Comparison of ENCODE assay signal across 6 cellular contexts in genomic region chr2:241150660-241151530, GRCh38. TPM values are rescaled to one million over a fixed set of nuclear protein-coding genes. Genes with fewer than 3 reads are reported as not detected.
A peak's percentile ranks its signal among the peaks of the same experiment; 100 is the strongest.
DNase-seq lines count a peak whose midpoint lies in the region; ATAC-seq, FAIRE-seq and TF ChIP-seq lines count a peak whose summit lies in the region.

No MANE protein-coding gene starts in this region.

- DNase-seq in IMR-90 (peak; percentile 51), neuronal stem cell (ENCODE audit: low spot score) (no peak), NCI-H2196 (lab: John Stamatoyannopoulos, UW; ENCODE audit: unreplicated experiment) (no peak), H54 (ENCODE audit: insufficient read length, low spot score) (no peak), DMS 273 (lab: John Stamatoyannopoulos, UW; ENCODE audit: unreplicated experiment) (no peak)
- no peak for DNase-seq in central memory CD8-positive, alpha-beta T cell (ENCODE audit: low spot score in 2 of 2)

- peak overlapping the region; percentile 93 for H3K27ac Mint-ChIP-seq in central memory CD8-positive, alpha-beta T cell (ENCODE audit: low read depth)

- 16% methylated on average over 5 of the region's 37 CpGs; no CpG with 5 or more reads in 1 of the 2 experiments for WGBS in IMR-90 (ENCODE audit: extremely low coverage in 2 of 2, insufficient read length in 1 of 2), 2 experiments
- no CpG with 5 or more reads among the region's 37 CpGs for WGBS in neuronal stem cell (ENCODE audit: extremely low coverage in 2 of 2, insufficient read length in 2 of 2, insufficient replicate concordance in 1 of 2), 2 donors

- peak overlapping the region; percentile 98 for H2AK9ac ChIP-seq in IMR-90 (replicated peaks; ENCODE audit: low read depth, low read length, poor library complexity)

- FAIRE-seq in H54 (lab: Jason Lieb, UNC) = no peak

- no peak overlapping the region for H2BK20ac ChIP-seq in IMR-90 (ENCODE audit: low read depth, low read length)

- peak overlapping the region; percentile 42; the same call in 1 of the 2 replicates for H3K56ac ChIP-seq in IMR-90 (ENCODE audit: extremely low read depth, insufficient read depth, low read length)

- TF ChIP-seq POLR2A in IMR-90 (IDR thresholded peaks at IDR 0.05; ENCODE audit: low read depth, low read length) = no peak
- TF ChIP-seq POLR2A in H54 (IDR thresholded peaks at IDR 0.05; ENCODE audit: low read depth, low read length) = no peak

- peaks cover 17% of the 10 kb centered on the region for H3K9me1 ChIP-seq in IMR-90 (ENCODE audit: insufficient read depth, low read length)

- no peak overlapping the region for H2BK12ac ChIP-seq in neuronal stem cell (ENCODE audit: low read length)

- dilution Hi-C loops in IMR-90 (cut with HindIII; ENCODE audit: low sequenced_read_pairs, unreplicated experiment) = no loop called here

- peak overlapping the region; percentile 90 for H3K4me3 Mint-ChIP-seq in central memory CD8-positive, alpha-beta T cell

- H2BK120ac ChIP-seq in IMR-90 (ENCODE audit: low read depth, low read length) (0 out of 2 replicates have a peak overlapping the region, but pooled peaks have one; percentile 30), neuronal stem cell (ENCODE audit: low read depth, low read length) (no peak overlapping the region)

- H3K14ac ChIP-seq in IMR-90 (replicated peaks; ENCODE audit: low read depth, low read length) (peak overlapping the region; percentile 83), neuronal stem cell (ENCODE audit: low read length) (no peak overlapping the region)

- H2BK5ac ChIP-seq in IMR-90 (ENCODE audit: low read depth, low read length, poor library complexity, severe bottlenecking) = peak overlapping the region; percentile 43
- peak overlapping the region; percentile 53 for H2BK5ac ChIP-seq in neuronal stem cell (ENCODE audit: low read length)

- CTCF ChIA-PET in IMR-90 (lab: Yijun Ruan, JAX) = no interaction called here

- peaks cover 21% of the 10 kb centered on the region for H3K36me3 Mint-ChIP-seq in central memory CD8-positive, alpha-beta T cell (ENCODE audit: insufficient read depth)

- no peak for TF ChIP-seq CTCF in IMR-90 (conservative IDR thresholded peaks at IDR 0.05; ENCODE audit: low read depth, low read length)

- POLR2A ChIA-PET in IMR-90 (lab: Charles Lee; ENCODE audit: unreplicated experiment) = interaction anchor here (0.6 kb wide), 1 partner anchor 52 kb away, joined by 5 read pairs; no protein-coding TSS in a partner anchor

- peaks cover 25 to 43% of the 10 kb centered on the region in 2 experiments for H3K79me1 ChIP-seq in IMR-90 (ENCODE audit: low read depth in 1 of 2, low read length in 2 of 2)
- H3K79me1 ChIP-seq in neuronal stem cell (ENCODE audit: low read depth, low read length) = peaks cover 3% of the 10 kb centered on the region

- no peak overlapping the region; the same call in 2 of the 3 replicates for H2BK15ac ChIP-seq in IMR-90 (ENCODE audit: low read depth, low read length)
- H2BK15ac ChIP-seq in neuronal stem cell (ENCODE audit: low read length) = no peak overlapping the region

- H4K91ac ChIP-seq in IMR-90 (ENCODE audit: insufficient read depth, low read depth, low read length) (peak overlapping the region; percentile 89), neuronal stem cell (ENCODE audit: low read depth, low read length, poor library complexity) (no peak overlapping the region)

- H3K9me3 Mint-ChIP-seq in central memory CD8-positive, alpha-beta T cell = no peaks in the 10 kb centered on the region

- H3K23ac ChIP-seq in IMR-90 (ENCODE audit: low read depth, low read length) (peak overlapping the region; percentile 91), neuronal stem cell (ENCODE audit: low read depth, low read length, poor library complexity) (peak overlapping the region; percentile 89)

- BruUV-seq in IMR-90 (replicated peaks; lab: Mats Ljungman, UMichigan) = no TSS peak

- no peak for TF ChIP-seq RAD21 in IMR-90 (IDR thresholded peaks at IDR 0.05; ENCODE audit: low read length)

- no peaks in the 10 kb centered on the region for H3K9me3 ChIP-seq in IMR-90 (ENCODE audit: control insufficient read depth, insufficient read depth, low read length)
- no peaks in the 10 kb centered on the region for H3K9me3 ChIP-seq in neuronal stem cell (replicated peaks in 1 of 2; ENCODE audit: control insufficient read depth in 2 of 2, insufficient read depth in 1 of 2, low read depth in 1 of 2, low read length in 2 of 2)

- no peak overlapping the region for H3K18ac ChIP-seq in IMR-90 (ENCODE audit: low read depth, low read length)
- peak overlapping the region; percentile 57 for H3K18ac ChIP-seq in neuronal stem cell (ENCODE audit: low read length)

- H4K20me1 ChIP-seq in IMR-90 (ENCODE audit: insufficient read depth, low read length) = peaks cover 22% of the 10 kb centered on the region

- ATAC-seq in IMR-90 (ENCODE audit: low read depth) = peak; percentile 18
- ATAC-seq in central memory CD8-positive, alpha-beta T cell (replicated peaks; ENCODE audit: extremely low read depth, poor library complexity, severe bottlenecking) = no peak

- H3K27ac ChIP-seq in IMR-90 (ENCODE audit: insufficient read depth, low read length) = peak overlapping the region; percentile 16
- peak overlapping the region; percentile 43 for H3K27ac ChIP-seq in neuronal stem cell (replicated peaks; ENCODE audit: low read length)

- intact Hi-C loops in IMR-90 (cut with micrococcal nuclease) = loop anchor here (2.0 to 5.0 kb wide), 2 partner anchors 239 to 300 kb away; no protein-coding TSS in a partner anchor

- no peaks in the 10 kb centered on the region for H3K27me3 Mint-ChIP-seq in central memory CD8-positive, alpha-beta T cell

- H3K4ac ChIP-seq in IMR-90 (ENCODE audit: low read depth, low read length) (peak overlapping the region; percentile 92), neuronal stem cell (ENCODE audit: low read length) (no peak overlapping the region)

- H3K4me2 ChIP-seq in IMR-90 (ENCODE audit: low read depth, low read length) (peak overlapping the region; percentile 99), neuronal stem cell (ENCODE audit: insufficient read depth, low read length, poor library complexity, severe bottlenecking) (peak overlapping the region; percentile 96)

- H2AFZ ChIP-seq in IMR-90 (replicated peaks; ENCODE audit: low read length, poor library complexity) (peak overlapping the region; percentile 96), neuronal stem cell (ENCODE audit: low read length) (peak overlapping the region; percentile 99)

- peaks cover 38% of the 10 kb centered on the region for H3K4me1 Mint-ChIP-seq in central memory CD8-positive, alpha-beta T cell

- H2AK5ac ChIP-seq in IMR-90 (ENCODE audit: low read depth, low read length) (peak overlapping the region; percentile 90), neuronal stem cell (ENCODE audit: low read depth, low read length) (peak overlapping the region; percentile 56)

- peaks cover 7% of the 10 kb centered on the region for H3K36me3 ChIP-seq in IMR-90 (ENCODE audit: control insufficient read depth, insufficient read depth, low read length)
- H3K36me3 ChIP-seq in neuronal stem cell (replicated peaks in 1 of 2; ENCODE audit: control insufficient read depth in 2 of 2, insufficient read depth in 2 of 2, low read length in 2 of 2) = peaks cover 2 to 29% of the 10 kb centered on the region in 2 donors

- H3K4me1 ChIP-seq in IMR-90 (ENCODE audit: control insufficient read depth, insufficient read depth, low read length) (peaks cover 7% of the 10 kb centered on the region; the same call in 1 of the 2 replicates), neuronal stem cell (ENCODE audit: control insufficient read depth in 2 of 2, insufficient read depth in 1 of 2, low read depth in 1 of 2, low read length in 2 of 2) (peaks cover 12 to 16% of the 10 kb centered on the region in 2 donors)

- H3K4me3 ChIP-seq in IMR-90 (ENCODE audit: insufficient read depth, low read depth, low read length) = peak overlapping the region; percentile 57
- H3K4me3 ChIP-seq in neuronal stem cell (ENCODE audit: low read length in 2 of 2) = peak overlapping the region; percentile 86 to 92

- peak overlapping the region; percentile 62 to 83 for H4K8ac ChIP-seq in IMR-90 (ENCODE audit: low read depth in 2 of 2, low read length in 2 of 2)
- H4K8ac ChIP-seq in neuronal stem cell (ENCODE audit: low read depth, low read length) = peak overlapping the region; percentile 86

- peak overlapping the region; percentile 15; the same call in 1 of the 2 replicates for H4K5ac ChIP-seq in IMR-90 (ENCODE audit: low read depth, low read length)

- H3K9ac ChIP-seq in IMR-90 (ENCODE audit: low read depth, low read length) (peak overlapping the region; percentile 87), neuronal stem cell (ENCODE audit: low read depth, low read length, poor library complexity) (peak overlapping the region; percentile 88)

- in situ Hi-C loops in IMR-90 (cut with MboI; ENCODE audit: low sequenced_read_pairs) = no loop called here

- H3K27me3 ChIP-seq in IMR-90 (ENCODE audit: control insufficient read depth, insufficient read depth, low read length) (no peaks in the 10 kb centered on the region), neuronal stem cell (ENCODE audit: control insufficient read depth in 3 of 3, insufficient read depth in 3 of 3, low read depth in 1 of 3, low read length in 3 of 3) (peaks cover 0 to 6% (median 0%) of the 10 kb centered on the region in 3 experiments)

TF ChIP-seq in IMR-90, 13 proteins besides CTCF, POLR2A, EP300 and RAD21 (continues in another document):
- TF ChIP-seq NFE2L2 (IDR thresholded peaks at IDR 0.05; ENCODE audit: low read depth, low read length) = no peak

RNA-seq across cellular contexts. Expression of gene PPP1R7, which starts 0.6 kb away (rescaled TPM):
- total RNA-seq in IMR-90 (2012; rRNA removed) = 60.8 and 104 TPM in 2 replicates
- polyA plus RNA-seq in IMR-90 (2012; rRNA removed) = 70.0 and 70.8 TPM in 2 replicates
- polyA plus RNA-seq in IMR-90 (2012; cell fraction: cytosol; rRNA removed) = 22.6 and 23.6 TPM in 2 replicates
- 20.1 and 47.4 TPM in 2 replicates for polyA plus RNA-seq in IMR-90 (2012; cell fraction: nucleus; rRNA removed; ENCODE audit: low replicate concordance)
- polyA plus RNA-seq in neuronal stem cell (2013, experiment 1 of 2) = 36.4 TPM
- polyA plus RNA-seq in neuronal stem cell (2013, experiment 2 of 2) = 38.0 TPM

RNA-seq across cellular contexts. Expression of gene PASK, which starts 1.6 kb away (rescaled TPM):
- total RNA-seq in IMR-90 (2012; rRNA removed) = 2.2 and 4.1 TPM in 2 replicates
- 4.1 TPM in 2 replicates for polyA plus RNA-seq in IMR-90 (2012; rRNA removed)
- 1.6 and 1.9 TPM in 2 replicates for polyA plus RNA-seq in IMR-90 (2012; cell fraction: cytosol; rRNA removed)
- 17.0 and 17.6 TPM in 2 replicates for polyA plus RNA-seq in IMR-90 (2012; cell fraction: nucleus; rRNA removed; ENCODE audit: low replicate concordance)
- polyA plus RNA-seq in neuronal stem cell (2013, experiment 1 of 2) = 11.4 TPM
- 10.5 TPM for polyA plus RNA-seq in neuronal stem cell (2013, experiment 2 of 2)

RNA-seq across cellular contexts. Expression of gene ANO7, which starts 37.6 kb away (rescaled TPM):
- 0.36 and 0.56 TPM in 2 replicates for total RNA-seq in IMR-90 (2012; rRNA removed)
- polyA plus RNA-seq in IMR-90 (2012; rRNA removed) = 3.4 and 3.8 TPM in 2 replicates
- 1.0 and 4.4 TPM in 2 replicates for polyA plus RNA-seq in IMR-90 (2012; cell fraction: cytosol; rRNA removed)
- polyA plus RNA-seq in IMR-90 (2012; cell fraction: nucleus; rRNA removed; ENCODE audit: low replicate concordance) = 6.2 and 11.5 TPM in 2 replicates
- 1.3 TPM for polyA plus RNA-seq in neuronal stem cell (2013, experiment 1 of 2)
- 1.4 TPM for polyA plus RNA-seq in neuronal stem cell (2013, experiment 2 of 2)

RNA-seq across cellular contexts. Expression of gene MTERF4, which starts 48.8 kb away (rescaled TPM):
- total RNA-seq in IMR-90 (2012; rRNA removed) = 33.3 and 36.9 TPM in 2 replicates
- 21.5 and 26.6 TPM in 2 replicates for polyA plus RNA-seq in IMR-90 (2012; rRNA removed)
- 15.8 and 21.3 TPM in 2 replicates for polyA plus RNA-seq in IMR-90 (2012; cell fraction: cytosol; rRNA removed)
- polyA plus RNA-seq in IMR-90 (2012; cell fraction: nucleus; rRNA removed; ENCODE audit: low replicate concordance) = 57.1 and 104 TPM in 2 replicates
- 19.9 TPM for polyA plus RNA-seq in neuronal stem cell (2013, experiment 1 of 2)
- polyA plus RNA-seq in neuronal stem cell (2013, experiment 2 of 2) = 20.1 TPM
